ENCODE assay signal across 16 cellular contexts in the genomic region with DNA sequence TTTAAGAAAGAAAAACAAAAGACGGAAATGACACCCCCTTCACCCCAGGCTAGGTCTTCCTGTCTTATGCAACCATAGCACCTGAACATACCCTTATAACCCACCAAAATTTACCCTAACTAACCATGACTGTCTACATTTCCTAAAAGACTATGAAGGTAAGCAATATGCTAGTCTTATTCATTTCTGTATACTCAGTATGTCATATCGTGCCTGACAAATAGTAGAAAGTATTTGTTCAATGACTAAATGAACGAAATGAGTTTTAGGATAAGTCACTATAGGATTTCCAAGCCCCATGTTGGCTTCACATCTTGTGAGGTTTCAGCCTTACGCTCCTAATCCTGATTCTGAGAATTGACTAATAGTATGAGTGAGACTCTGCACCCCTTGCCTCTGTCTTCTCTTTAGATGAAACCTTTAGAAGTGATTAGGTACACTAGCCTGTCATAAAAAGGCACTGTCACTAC. TPM values are rescaled to one million over a fixed set of nuclear protein-coding genes. Genes with fewer than 3 reads are reported as not detected.
DNase-seq lines count a peak whose midpoint lies in the region; ATAC-seq and TF ChIP-seq lines count a peak whose summit lies in the region.
"Had no signal": no experiment of that assay in that cellular context is flagged by ENCODE, and none has a peak within 500 bp of the region (broad histone marks: within the 10 kb centered on the region; RNA-seq: fewer than 3 reads in every experiment).

No MANE protein-coding gene starts in this region.

- CTCF ChIA-PET in activated naive CD4-positive, alpha-beta T cell treated with anti-CD3 and anti-CD28 coated beads, Interleukin-2, amount 10 ng/mL, durations not matched to agents 7 days and 5 days (lab: Charles Lee) = no interaction called here

- peaks cover 56% of the 10 kb centered on the region for H3K36me3 Mint-ChIP-seq in activated naive CD4-positive, alpha-beta T cell treated with anti-CD3 and anti-CD28 coated beads, Interleukin-2, amount 10 ng/mL, durations not matched to agents 7 days and 5 days

- peak; percentile 54 for ATAC-seq in HG03025 (IDR thresholded peaks at IDR 0.05; ENCODE audit: low FRiP score, unreplicated experiment)
- ATAC-seq in stimulated activated naive CD8-positive, alpha-beta T cell treated with anti-CD3 and anti-CD28 coated beads, Interleukin-15, amount 100 ng/mL, for 72 hours = peak; percentile 89
- ATAC-seq: gastroesophageal sphincter, left ventricle myocardium superior had no signal

- peaks cover 39% of the 10 kb centered on the region for H3K4me1 Mint-ChIP-seq in activated naive CD4-positive, alpha-beta T cell treated with anti-CD3 and anti-CD28 coated beads, Interleukin-2, amount 10 ng/mL, durations not matched to agents 7 days and 5 days
- peaks cover 16% of the 10 kb centered on the region for H3K4me1 Mint-ChIP-seq in stimulated activated naive CD8-positive, alpha-beta T cell treated with anti-CD3 and anti-CD28 coated beads, Interleukin-15, amount 100 ng/mL, for 72 hours

- H3K4me3 Mint-ChIP-seq in activated naive CD4-positive, alpha-beta T cell treated with anti-CD3 and anti-CD28 coated beads, Interleukin-2, amount 10 ng/mL, durations not matched to agents 7 days and 5 days = peak overlapping the region; percentile 10
- no peak overlapping the region for H3K4me3 Mint-ChIP-seq in stimulated activated naive CD8-positive, alpha-beta T cell treated with anti-CD3 and anti-CD28 coated beads, Interleukin-15, amount 100 ng/mL, for 72 hours

- peak; percentile 15 for DNase-seq in stimulated activated CD4-positive, alpha-beta T cell treated with anti-CD3 and anti-CD28 coated beads, Interleukin-15, amount 100 ng/mL, for 24 hours
- no peak for DNase-seq in stimulated activated CD4-positive, alpha-beta T cell treated with anti-CD3 and anti-CD28 coated beads, Interleukin-4, amount 100 ng/mL, for 1 hour
- DNase-seq in activated naive CD4-positive, alpha-beta T cell treated with anti-CD3 and anti-CD28 coated beads, Interleukin-2, amount 10 ng/mL, durations not matched to agents 7 days and 5 days = no peak
- DNase-seq in stimulated activated naive CD8-positive, alpha-beta T cell treated with anti-CD3 and anti-CD28 coated beads, Interleukin-15, amount 100 ng/mL, for 72 hours = no peak
- DNase-seq in medulla oblongata (ENCODE audit: extremely low spot score) = no peak
- DNase-seq in effector CD8-positive, alpha-beta T cell (lab: John Stamatoyannopoulos, UW) = no peak
- DNase-seq in right atrium auricular region (ENCODE audit: low spot score) = no peak
- DNase-seq: GF-D8, left ventricle myocardium superior, MG63, NCI-H187 treated with DMSO at 0.1 percent for 48 hours, NCI-H446, small intestine had no signal

- H3K4me1 ChIP-seq in right atrium auricular region = peaks cover 0 to 13% of the 10 kb centered on the region in 2 donors

- H3K27me3 ChIP-seq in right atrium auricular region = no peaks in the 10 kb centered on the region
- H3K27me3 ChIP-seq: gastroesophageal sphincter, MG63 had no signal

- no peak overlapping the region for H3K27ac ChIP-seq in right atrium auricular region
- H3K27ac ChIP-seq: gastroesophageal sphincter, SK-N-MC had no signal

- H3K27ac Mint-ChIP-seq in activated naive CD4-positive, alpha-beta T cell treated with anti-CD3 and anti-CD28 coated beads, Interleukin-2, amount 10 ng/mL, durations not matched to agents 7 days and 5 days = peak overlapping the region; percentile 92
- H3K27ac Mint-ChIP-seq in stimulated activated naive CD8-positive, alpha-beta T cell treated with anti-CD3 and anti-CD28 coated beads, Interleukin-15, amount 100 ng/mL, for 72 hours = peak overlapping the region in 1 of 2 donors; percentile 67

- peaks cover 49% of the 10 kb centered on the region for H3K36me3 ChIP-seq in right atrium auricular region

- no peaks in the 10 kb centered on the region for H3K9me3 ChIP-seq in right atrium auricular region
- H3K9me3 ChIP-seq: gastroesophageal sphincter, MG63 had no signal

- no peaks in the 10 kb centered on the region for H3K27me3 Mint-ChIP-seq in activated naive CD4-positive, alpha-beta T cell treated with anti-CD3 and anti-CD28 coated beads, Interleukin-2, amount 10 ng/mL, durations not matched to agents 7 days and 5 days
- no peaks in the 10 kb centered on the region for H3K27me3 Mint-ChIP-seq in stimulated activated naive CD8-positive, alpha-beta T cell treated with anti-CD3 and anti-CD28 coated beads, Interleukin-15, amount 100 ng/mL, for 72 hours

- no peak for TF ChIP-seq CTCF in right atrium auricular region (IDR thresholded peaks at IDR 0.05)

- H3K4me3 ChIP-seq in right atrium auricular region = no peak overlapping the region
- H3K4me3 ChIP-seq: gastroesophageal sphincter, MG63, SK-N-MC had no signal

- H3K9me3 Mint-ChIP-seq in activated naive CD4-positive, alpha-beta T cell treated with anti-CD3 and anti-CD28 coated beads, Interleukin-2, amount 10 ng/mL, durations not matched to agents 7 days and 5 days = no peaks in the 10 kb centered on the region
- no peaks in the 10 kb centered on the region for H3K9me3 Mint-ChIP-seq in stimulated activated naive CD8-positive, alpha-beta T cell treated with anti-CD3 and anti-CD28 coated beads, Interleukin-15, amount 100 ng/mL, for 72 hours

RNA-seq across cellular contexts. Expression of a gene that starts 6.5 kb away (rescaled TPM):
- 10 to 100 TPM; 20.4 to 23.7 TPM for total RNA-seq in right atrium auricular region

RNA-seq across cellular contexts. Expression of a gene that starts 30.9 kb away (rescaled TPM):
- 100 to 1,000 TPM in 1 of 2 donors, 10 to 100 TPM in 1; 88.9 to 100 TPM for total RNA-seq in right atrium auricular region

RNA-seq across cellular contexts. Expression of a gene that starts 31.0 kb away (rescaled TPM):
- total RNA-seq in right atrium auricular region = 10 to 100 TPM; 77.8 to 81.8 TPM

RNA-seq across cellular contexts. Expression of a gene that starts 50.4 kb away (rescaled TPM):
- total RNA-seq in right atrium auricular region = 100 to 1,000 TPM; 167 to 177 TPM
